24 cellular contexts compared by ENCODE assay signal in the genomic region with DNA sequence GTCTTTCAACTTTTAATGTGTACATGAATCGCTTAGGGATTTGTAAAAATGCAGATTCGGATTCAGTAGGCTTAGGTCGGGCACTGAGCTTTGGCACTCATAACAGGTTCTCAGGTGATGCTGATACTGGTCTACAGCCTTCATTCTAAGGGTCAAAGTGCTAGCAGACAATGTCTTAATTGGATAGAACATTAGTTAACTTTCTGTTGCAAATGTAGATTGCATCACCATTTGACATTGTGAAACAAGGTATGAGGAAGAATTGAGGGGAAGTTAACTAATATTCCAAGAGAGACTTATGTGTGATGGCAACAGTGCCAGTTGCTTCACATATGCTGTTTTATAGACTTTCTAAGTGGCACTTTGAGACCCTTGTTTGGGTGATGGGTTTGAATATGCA.
DNase-seq lines count a peak whose midpoint lies in the region; ATAC-seq and TF ChIP-seq lines count a peak whose summit lies in the region.
"Had no signal": no experiment of that assay in that cellular context is flagged by ENCODE, and none has a peak within 500 bp of the region (broad histone marks: within the 10 kb centered on the region; RNA-seq: fewer than 3 reads in every experiment).

No MANE protein-coding gene starts in this region.

- H3K27me3 ChIP-seq in adipocyte (replicated peaks; ENCODE audit: control insufficient read depth, insufficient read depth, low read length) = no peaks in the 10 kb centered on the region
- no peaks in the 10 kb centered on the region for H3K27me3 ChIP-seq in SJCRH30
- H3K27me3 ChIP-seq: breast epithelium, gastroesophageal sphincter, tibial artery had no signal

- no peak for TF ChIP-seq CTCF in NB4 (IDR thresholded peaks at IDR 0.05; ENCODE audit: low read depth, low read length)
- TF ChIP-seq CTCF in HFFc6 (IDR thresholded peaks at IDR 0.05) = no peak

- no peak overlapping the region for H3K4me3 Mint-ChIP-seq in HFFc6
- H3K4me3 Mint-ChIP-seq: activated naive CD8-positive, alpha-beta T cell treated with anti-CD3 and anti-CD28 coated beads, Interleukin-2, amount 50 U/mL, for 24 hours; B cell; nephron progenitor cell; stimulated activated naive B cell treated with anti-CD40 and anti-IgM and Interleukin-4, amounts not matched to agents 10 μg/mL and 1 μg/mL and 100 μg/mL, for 72 hours; T-helper 1 cell treated with Interleukin-12 subunit alpha and Interleukin-12 subunit beta and Interleukin-4 antibody, amounts not matched to agents 30 μg/mL and 1 μg/mL, for 36 hours had no signal

- H3K27ac Mint-ChIP-seq in HFFc6 = no peak overlapping the region
- H3K27ac Mint-ChIP-seq: activated naive CD8-positive, alpha-beta T cell treated with anti-CD3 and anti-CD28 coated beads, Interleukin-2, amount 50 U/mL, for 24 hours; B cell; nephron progenitor cell; stimulated activated naive B cell treated with anti-CD40 and anti-IgM and Interleukin-4, amounts not matched to agents 10 μg/mL and 1 μg/mL and 100 μg/mL, for 72 hours; T-helper 1 cell treated with Interleukin-12 subunit alpha and Interleukin-12 subunit beta and Interleukin-4 antibody, amounts not matched to agents 30 μg/mL and 1 μg/mL, for 36 hours had no signal

- no peak overlapping the region for H3K9ac ChIP-seq in adipocyte (ENCODE audit: low read length)

- H3K9me3 Mint-ChIP-seq in HFFc6 = no peaks in the 10 kb centered on the region
- H3K9me3 Mint-ChIP-seq: nephron progenitor cell; stimulated activated naive B cell treated with anti-CD40 and anti-IgM and Interleukin-4, amounts not matched to agents 10 μg/mL and 1 μg/mL and 100 μg/mL, for 72 hours had no signal

- H3K36me3 ChIP-seq in adipocyte (ENCODE audit: control insufficient read depth, insufficient read depth, low read length, severe bottlenecking) (no peaks in the 10 kb centered on the region), SJCRH30 (no peaks in the 10 kb centered on the region)
- H3K36me3 ChIP-seq: breast epithelium, gastroesophageal sphincter, tibial artery had no signal

- H3K4me3 ChIP-seq in NB4 (ENCODE audit: low read depth, low read length) = no peak overlapping the region
- no peak overlapping the region for H3K4me3 ChIP-seq in adipocyte (ENCODE audit: low read length)
- no peak overlapping the region for H3K4me3 ChIP-seq in SJCRH30
- H3K4me3 ChIP-seq: breast epithelium, gastroesophageal sphincter, tibial artery had no signal

- no peaks in the 10 kb centered on the region for H3K36me3 Mint-ChIP-seq in HFFc6 (ENCODE audit: low read depth)
- H3K36me3 Mint-ChIP-seq: stimulated activated naive B cell treated with anti-CD40 and anti-IgM and Interleukin-4, amounts not matched to agents 10 μg/mL and 1 μg/mL and 100 μg/mL, for 72 hours had no signal

- H3K9me3 ChIP-seq in adipocyte (ENCODE audit: control insufficient read depth, low read length) (no peaks in the 10 kb centered on the region), SJCRH30 (replicated peaks) (no peaks in the 10 kb centered on the region)
- H3K9me3 ChIP-seq: breast epithelium, Caco-2, gastroesophageal sphincter, tibial artery had no signal

- H3K4me1 ChIP-seq in adipocyte (ENCODE audit: control insufficient read depth, insufficient read depth, low read length) (peaks cover 29% of the 10 kb centered on the region), SJCRH30 (peaks cover 5% of the 10 kb centered on the region)
- H3K4me1 ChIP-seq: breast epithelium, gastroesophageal sphincter had no signal

- DNase-seq in NB4 (ENCODE audit: low read depth) (peak; percentile 79), adipocyte (ENCODE audit: low read depth) (peak; percentile 44), iris pigment epithelial cell (ENCODE audit: low read depth) (peak; percentile 28), superior temporal gyrus (ENCODE audit: extremely low spot score) (no peak), SJCRH30 (no peak), HFFc6 (no peak)
- DNase-seq: activated CD4-positive, alpha-beta T cell treated with anti-CD3 and anti-CD28 coated beads, Interleukin-2, amount 50 U/mL, for 1 hour; activated effector memory CD4-positive, alpha-beta T cell treated with Interleukin-2 at 50 U/mL for 16 hours; activated naive CD8-positive, alpha-beta T cell treated with anti-CD3 and anti-CD28 coated beads, Interleukin-2, amount 50 U/mL, for 24 hours; Caco-2; H7; NCI-H1694; NCI-H69; nephron progenitor cell; PC-3; SHP77; stimulated activated CD4-positive, alpha-beta T cell treated with anti-CD3 and anti-CD28 coated beads, Interleukin-1b, Interleukin-23, amount 100 ng/mL, for 48 hours; stimulated activated naive B cell treated with anti-CD40 and anti-IgM and Interleukin-4, amounts not matched to agents 10 μg/mL and 1 μg/mL and 100 μg/mL, for 72 hours; tibial artery had no signal

- ATAC-seq in HG02588 (IDR thresholded peaks at IDR 0.05; ENCODE audit: unreplicated experiment) = no peak
- ATAC-seq: activated naive CD8-positive, alpha-beta T cell treated with anti-CD3 and anti-CD28 coated beads, Interleukin-2, amount 50 U/mL, for 24 hours; gastroesophageal sphincter; PC-3; stimulated activated naive B cell treated with anti-CD40 and anti-IgM and Interleukin-4, amounts not matched to agents 10 μg/mL and 1 μg/mL and 100 μg/mL, for 72 hours had no signal

- no peak overlapping the region for H3K27ac ChIP-seq in SJCRH30
- H3K27ac ChIP-seq: breast epithelium, gastroesophageal sphincter, tibial artery had no signal

- no peaks in the 10 kb centered on the region for H3K4me1 Mint-ChIP-seq in HFFc6 (ENCODE audit: low read depth)
- H3K4me1 Mint-ChIP-seq: activated naive CD8-positive, alpha-beta T cell treated with anti-CD3 and anti-CD28 coated beads, Interleukin-2, amount 50 U/mL, for 24 hours; B cell; stimulated activated naive B cell treated with anti-CD40 and anti-IgM and Interleukin-4, amounts not matched to agents 10 μg/mL and 1 μg/mL and 100 μg/mL, for 72 hours had no signal

- TF ChIP-seq POLR2A in NB4 (IDR thresholded peaks at IDR 0.05; ENCODE audit: extremely low read depth, insufficient read length) = no peak

- peaks cover 2% of the 10 kb centered on the region; the same call in 1 of the 2 replicates for H3K27me3 Mint-ChIP-seq in HFFc6 (ENCODE audit: insufficient read depth)
- H3K27me3 Mint-ChIP-seq: activated naive CD8-positive, alpha-beta T cell treated with anti-CD3 and anti-CD28 coated beads, Interleukin-2, amount 50 U/mL, for 24 hours; B cell; stimulated activated naive B cell treated with anti-CD40 and anti-IgM and Interleukin-4, amounts not matched to agents 10 μg/mL and 1 μg/mL and 100 μg/mL, for 72 hours had no signal

Comparison
In these comparisons a context has a peak if more than half of its experiments do, and no peak if none do; other contexts are left out.
1. DNase-seq: peak in NB4 (single experiment), adipocyte (single experiment) and iris pigment epithelial cell (single experiment); none in superior temporal gyrus (single experiment), SJCRH30 (0 of 2) and HFFc6 (single experiment).